Comparison of ENCODE assay signal across 1 cellular context in the genomic region with DNA sequence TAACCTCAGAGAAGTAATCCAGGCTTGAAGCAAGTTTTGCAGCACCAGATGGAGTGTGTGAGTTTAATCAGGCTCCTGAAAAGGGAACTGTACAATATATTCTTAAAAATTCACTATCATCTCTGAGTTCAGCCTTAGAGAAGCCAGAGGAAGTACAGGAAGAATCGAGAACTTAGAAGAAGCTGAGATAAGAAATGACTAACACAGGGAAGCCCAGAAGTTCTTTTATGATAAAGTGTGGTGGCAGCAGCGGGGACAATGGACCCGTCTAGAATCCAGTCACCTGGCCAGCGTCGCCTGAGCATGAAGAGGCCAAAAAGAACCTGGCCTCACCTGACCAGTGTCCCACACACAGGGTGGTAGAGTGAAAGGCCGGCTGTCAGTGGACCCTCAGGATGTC.
TF ChIP-seq lines count a peak whose summit lies in the region.

No MANE protein-coding gene starts in this region.

TF ChIP-seq in K562, 482 proteins besides CTCF, POLR2A, EP300 and RAD21 (continued from another document):
- TF ChIP-seq, protein P1, sequence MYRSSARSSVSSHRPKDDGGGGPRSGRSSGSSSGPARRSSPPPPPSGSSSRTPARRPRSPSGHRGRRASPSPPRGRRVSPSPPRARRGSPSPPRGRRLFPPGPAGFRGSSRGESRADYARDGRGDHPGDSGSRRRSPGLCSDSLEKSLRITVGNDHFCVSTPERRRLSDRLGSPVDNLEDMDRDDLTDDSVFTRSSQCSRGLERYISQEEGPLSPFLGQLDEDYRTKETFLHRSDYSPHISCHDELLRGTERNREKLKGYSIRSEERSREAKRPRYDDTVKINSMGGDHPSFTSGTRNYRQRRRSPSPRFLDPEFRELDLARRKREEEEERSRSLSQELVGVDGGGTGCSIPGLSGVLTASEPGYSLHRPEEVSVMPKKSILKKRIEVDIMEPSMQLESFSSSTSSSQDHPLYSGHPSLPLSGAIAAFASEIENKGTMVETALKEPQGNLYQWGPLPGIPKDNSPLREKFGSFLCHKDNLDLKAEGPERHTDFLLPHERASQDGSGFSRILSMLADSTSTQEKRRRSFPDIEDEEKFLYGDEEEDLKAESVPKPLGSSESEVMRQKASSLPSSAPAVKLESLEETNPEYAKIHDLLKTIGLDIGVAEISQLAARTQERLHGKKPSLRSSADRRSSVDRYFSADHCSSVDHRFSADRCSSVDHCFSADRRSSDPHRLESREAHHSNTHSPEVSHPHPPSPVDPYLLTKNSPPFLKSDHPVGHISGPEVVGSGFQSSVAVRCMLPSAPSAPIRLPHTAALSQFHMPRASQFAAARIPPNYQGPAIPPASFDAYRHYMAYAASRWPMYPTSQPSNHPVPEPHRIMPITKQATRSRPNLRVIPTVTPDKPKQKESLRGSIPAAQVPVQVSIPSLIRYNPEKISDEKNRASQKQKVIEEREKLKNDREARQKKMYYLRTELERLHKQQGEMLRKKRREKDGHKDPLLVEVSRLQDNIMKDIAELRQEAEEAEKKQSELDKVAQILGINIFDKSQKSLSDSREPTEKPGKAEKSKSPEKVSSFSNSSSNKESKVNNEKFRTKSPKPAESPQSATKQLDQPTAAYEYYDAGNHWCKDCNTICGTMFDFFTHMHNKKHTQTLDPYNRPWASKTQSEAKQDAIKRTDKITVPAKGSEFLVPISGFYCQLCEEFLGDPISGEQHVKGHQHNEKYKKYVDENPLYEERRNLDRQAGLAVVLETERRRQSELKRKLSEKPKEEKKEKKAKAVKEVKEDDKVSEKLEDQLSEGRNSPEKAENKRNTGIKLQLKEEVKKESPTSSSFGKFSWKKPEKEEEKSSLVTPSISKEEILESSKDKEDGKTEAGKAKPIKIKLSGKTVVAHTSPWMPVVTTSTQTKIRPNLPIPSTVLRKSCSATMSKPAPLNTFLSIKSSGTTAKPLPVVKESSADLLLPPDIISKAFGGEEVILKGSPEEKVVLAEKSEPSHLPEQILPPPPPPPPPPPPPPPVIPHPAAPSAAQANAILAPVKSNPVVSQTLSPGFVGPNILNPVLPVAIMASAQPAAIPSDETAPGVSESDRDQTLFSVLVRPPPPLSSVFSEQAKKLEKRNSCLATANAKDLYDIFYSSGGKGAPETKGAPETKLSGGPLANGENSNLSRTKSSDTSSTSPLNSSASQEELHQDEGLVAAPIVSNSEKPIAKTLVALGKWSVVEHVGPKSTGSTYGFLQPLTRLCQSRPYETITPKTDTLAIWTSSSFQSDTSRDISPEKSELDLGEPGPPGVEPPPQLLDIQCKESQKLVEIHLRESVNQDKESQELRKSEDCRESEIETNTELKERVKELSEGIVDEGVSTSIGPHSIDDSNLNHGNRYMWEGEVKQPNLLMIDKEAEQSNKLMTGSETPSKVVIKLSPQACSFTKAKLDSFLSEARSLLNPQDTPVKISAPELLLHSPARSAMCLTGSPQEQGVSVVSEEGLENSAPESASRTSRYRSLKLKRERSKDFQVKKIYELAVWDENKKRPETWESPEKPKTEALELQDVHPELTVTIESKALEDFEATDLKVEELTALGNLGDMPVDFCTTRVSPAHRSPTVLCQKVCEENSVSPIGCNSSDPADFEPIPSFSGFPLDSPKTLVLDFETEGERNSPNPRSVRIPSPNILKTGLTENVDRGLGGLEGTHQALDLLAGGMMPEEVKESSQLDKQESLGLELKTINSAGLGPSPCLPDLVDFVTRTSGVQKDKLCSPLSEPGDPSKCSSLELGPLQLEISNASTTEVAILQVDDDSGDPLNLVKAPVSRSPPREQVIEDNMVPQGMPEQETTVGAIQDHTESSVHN (IDR thresholded peaks at IDR 0.05; ENCODE audit: borderline replicate concordance in 1 of 2, low read depth in 1 of 2) = no peak
- TF ChIP-seq ZBTB8A (IDR thresholded peaks at IDR 0.05; ENCODE audit: partially characterized antibody) = no peak
